In genomic region chr10:4038000-4038399, GRCh38 we compare ENCODE assay signal across 10 cellular contexts.
"Had no signal": no experiment of that assay in that cellular context is flagged by ENCODE, and none has a peak within 500 bp of the region (broad histone marks: within the 10 kb centered on the region; RNA-seq: fewer than 3 reads in every experiment).

No MANE protein-coding gene starts in this region.

- ATAC-seq: GM23338, HCT116, HepG2, K562 had no signal

- H3K27ac ChIP-seq: HL-60 had no signal

- H3K27ac Mint-ChIP-seq: GM23338, H9, HFFc6, IgD-negative memory B cell had no signal

- H3K4me1 Mint-ChIP-seq: GM23338, H9 had no signal

- FAIRE-seq: H1, H54, HepG2, K562 had no signal

- H3K4me3 Mint-ChIP-seq: GM23338, H9, HFFc6, IgD-negative memory B cell had no signal

- DNase-seq: H9, HFFc6 had no signal

- H3K27me3 Mint-ChIP-seq: IgD-negative memory B cell had no signal

- H3K4me3 ChIP-seq: GM23338, K562 had no signal
